In genomic region chr10:125773702-125774101, GRCh38 we compare ENCODE assay signal across 1 cellular context.
TF ChIP-seq lines count a peak whose summit lies in the region.

No MANE protein-coding gene starts in this region.

TF ChIP-seq in K562, 482 proteins besides CTCF, POLR2A, EP300 and RAD21:
- TF ChIP-seq EGR1 (conservative IDR thresholded peaks at IDR 0.05) (no peak), GABPB2 (CRISPR knock-in tag; conservative IDR thresholded peaks at IDR 0.05) (no peak), TOE1 (IDR thresholded peaks at IDR 0.05; ENCODE audit: borderline replicate concordance) (no peak), TOE1 (CRISPR knock-in tag; IDR thresholded peaks at IDR 0.05; ENCODE audit: borderline replicate concordance, low read depth) (no peak), CCNT2 (IDR thresholded peaks at IDR 0.05; ENCODE audit: borderline replicate concordance, extremely low read depth, insufficient read length, low read depth, low read length) (no peak), HOMEZ (CRISPR knock-in tag; IDR thresholded peaks at IDR 0.05) (no peak), HOXB6 (CRISPR knock-in tag; IDR thresholded peaks at IDR 0.05; ENCODE audit: borderline replicate concordance) (no peak), HDAC2 (IDR thresholded peaks at IDR 0.05) (no peak)
- TF ChIP-seq, protein P1, sequence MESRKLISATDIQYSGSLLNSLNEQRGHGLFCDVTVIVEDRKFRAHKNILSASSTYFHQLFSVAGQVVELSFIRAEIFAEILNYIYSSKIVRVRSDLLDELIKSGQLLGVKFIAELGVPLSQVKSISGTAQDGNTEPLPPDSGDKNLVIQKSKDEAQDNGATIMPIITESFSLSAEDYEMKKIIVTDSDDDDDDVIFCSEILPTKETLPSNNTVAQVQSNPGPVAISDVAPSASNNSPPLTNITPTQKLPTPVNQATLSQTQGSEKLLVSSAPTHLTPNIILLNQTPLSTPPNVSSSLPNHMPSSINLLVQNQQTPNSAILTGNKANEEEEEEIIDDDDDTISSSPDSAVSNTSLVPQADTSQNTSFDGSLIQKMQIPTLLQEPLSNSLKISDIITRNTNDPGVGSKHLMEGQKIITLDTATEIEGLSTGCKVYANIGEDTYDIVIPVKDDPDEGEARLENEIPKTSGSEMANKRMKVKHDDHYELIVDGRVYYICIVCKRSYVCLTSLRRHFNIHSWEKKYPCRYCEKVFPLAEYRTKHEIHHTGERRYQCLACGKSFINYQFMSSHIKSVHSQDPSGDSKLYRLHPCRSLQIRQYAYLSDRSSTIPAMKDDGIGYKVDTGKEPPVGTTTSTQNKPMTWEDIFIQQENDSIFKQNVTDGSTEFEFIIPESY (CRISPR knock-in tag; IDR thresholded peaks at IDR 0.05) = peak; percentile 51; the same call in 1 of the 2 replicates
TF ChIP-seq in K562: peak in this region for 1.
